ENCODE assay signal across 8 cellular contexts in the genomic region with DNA sequence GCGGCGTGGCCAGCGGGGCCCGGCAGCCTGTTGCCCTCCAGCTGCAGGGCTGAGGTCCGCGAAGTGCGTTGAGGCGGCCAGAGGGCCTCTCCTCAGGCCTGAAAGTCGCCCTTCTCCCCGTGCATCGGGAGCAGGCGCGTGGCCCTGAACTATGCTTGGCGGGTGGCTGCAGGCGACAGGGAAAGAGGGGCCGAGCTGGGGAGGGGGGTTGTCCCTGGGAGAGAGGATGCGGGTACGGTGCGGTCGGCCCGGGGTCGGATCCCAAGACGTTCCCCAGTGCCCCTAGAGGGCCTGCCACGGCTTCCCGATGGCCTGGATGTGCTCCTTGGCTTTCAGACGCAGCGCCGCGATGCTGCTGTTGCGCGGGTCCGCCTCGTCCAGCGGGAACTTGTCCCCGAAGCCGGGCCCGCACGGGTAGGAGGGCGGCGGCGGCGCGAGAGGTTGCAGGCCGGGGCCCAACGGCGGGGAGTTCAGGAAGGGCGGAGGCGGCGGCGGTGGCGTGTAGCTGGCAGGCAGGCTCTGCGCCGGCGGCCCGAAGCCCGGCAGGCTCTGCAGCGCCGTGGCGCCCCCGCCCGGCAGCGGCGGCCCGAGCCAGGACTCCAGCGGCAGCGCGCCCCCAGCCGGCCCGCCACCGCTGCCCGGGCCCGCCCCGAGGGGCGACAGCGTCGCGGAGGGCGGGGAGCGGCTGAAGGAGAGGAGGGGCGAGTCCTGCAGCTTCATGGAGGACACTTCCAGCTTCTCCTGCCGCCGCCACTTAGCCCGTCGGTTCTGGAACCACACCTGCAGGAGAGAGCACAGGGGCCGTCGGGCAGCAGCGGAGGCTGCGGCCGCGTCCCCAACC. TPM values are rescaled to one million over a fixed set of nuclear protein-coding genes. Genes with fewer than 3 reads are reported as not detected.
DNase-seq lines count a peak whose midpoint lies in the region; ATAC-seq, FAIRE-seq and TF ChIP-seq lines count a peak whose summit lies in the region.

No MANE protein-coding gene starts in this region.

- peak; percentile 12 for TF ChIP-seq CTCF in GM12865 (IDR thresholded peaks at IDR 0.05; ENCODE audit: insufficient read depth, low read depth, low read length, missing control alignments)
- peak in 2 of 6 experiments; percentile 3 to 35 for TF ChIP-seq CTCF in esophagus squamous epithelium (IDR thresholded peaks at IDR 0.05)

- ATAC-seq in HG03442 (IDR thresholded peaks at IDR 0.05; ENCODE audit: unreplicated experiment) (peak; percentile 45), GM19324 (IDR thresholded peaks at IDR 0.05; ENCODE audit: low FRiP score, unreplicated experiment) (no peak)

- FAIRE-seq in small intestine (lab: Jason Lieb, UNC): no peak

- H3K4me1 Mint-ChIP-seq in T-helper 2 cell treated with Interferon-gamma antibody and Interleukin-4, amounts not matched to agents 5 μg/mL and 100 μg/mL, for 36 hours (ENCODE audit: low read depth): peaks cover 31% of the 10 kb centered on the region

- no peaks in the 10 kb centered on the region for H3K4me1 ChIP-seq in small intestine (ENCODE audit: control insufficient read depth in 2 of 2, insufficient read depth in 1 of 2, low read depth in 1 of 2, low read length in 1 of 2)
- H3K4me1 ChIP-seq in esophagus squamous epithelium: peaks cover 31 to 75% (median 38%) of the 10 kb centered on the region in 3 donors

- H3K36me3 ChIP-seq in small intestine (ENCODE audit: control insufficient read depth in 2 of 2, insufficient read depth in 2 of 2, low read length in 2 of 2) (no peaks in the 10 kb centered on the region), esophagus squamous epithelium (no peaks in the 10 kb centered on the region)

- no peak overlapping the region for H3K27ac Mint-ChIP-seq in T-helper 2 cell treated with Interferon-gamma antibody and Interleukin-4, amounts not matched to agents 5 μg/mL and 100 μg/mL, for 36 hours

- H3K36me3 Mint-ChIP-seq in T-helper 2 cell treated with Interferon-gamma antibody and Interleukin-4, amounts not matched to agents 5 μg/mL and 100 μg/mL, for 36 hours (ENCODE audit: low read depth): no peaks in the 10 kb centered on the region

- H3K4me3 Mint-ChIP-seq in T-helper 2 cell treated with Interferon-gamma antibody and Interleukin-4, amounts not matched to agents 5 μg/mL and 100 μg/mL, for 36 hours: peak overlapping the region; percentile 76

- no peak overlapping the region for H3K27ac ChIP-seq in small intestine (ENCODE audit: low read depth in 1 of 2, low read length in 1 of 2)
- no peak overlapping the region for H3K27ac ChIP-seq in esophagus squamous epithelium

- H3K27me3 Mint-ChIP-seq in T-helper 2 cell treated with Interferon-gamma antibody and Interleukin-4, amounts not matched to agents 5 μg/mL and 100 μg/mL, for 36 hours (ENCODE audit: low read depth): peaks cover 83% of the 10 kb centered on the region

- 2 to 5% (median 3%) methylated on average over 36 to 90 of the region's 90 CpGs for WGBS in small intestine, 3 donors
- WGBS in esophagus squamous epithelium, 2 donors: 2 to 4% methylated on average over 7 to 11 of the region's 90 CpGs

- intact Hi-C loops in esophagus squamous epithelium (cut with DNase I): no loop called here

- H3K4me3 ChIP-seq in GM12865 (ENCODE audit: low read depth, low read length) (no peak overlapping the region), small intestine (ENCODE audit: low read depth in 1 of 2, low read length in 2 of 2) (peak overlapping the region in 1 of 2 donors; percentile 33), esophagus squamous epithelium (peak overlapping the region in 2 of 4 donors; percentile 27 to 55)

- TF ChIP-seq POLR2A in esophagus squamous epithelium (IDR thresholded peaks at IDR 0.05): no peak

- DNase-seq in GM12865 (ENCODE audit: low read depth) (peak; percentile 17), germinal center (ENCODE audit: low spot score) (peak; percentile 71), small intestine (peak; percentile 12), esophagus squamous epithelium (lab: John Stamatoyannopoulos, UW) (no peak), T-helper 9 cell (no peak)
- peak; percentile 62 for DNase-seq in T-helper 2 cell treated with Interferon-gamma antibody and Interleukin-4, amounts not matched to agents 5 μg/mL and 100 μg/mL, for 36 hours (ENCODE audit: low spot score)

- peaks cover 27 to 63% of the 10 kb centered on the region in 2 donors for H3K27me3 ChIP-seq in small intestine (ENCODE audit: control insufficient read depth in 2 of 2, insufficient read depth in 2 of 2, low read length in 2 of 2)
- H3K27me3 ChIP-seq in esophagus squamous epithelium: peaks cover 0 to 85% (median 55%) of the 10 kb centered on the region in 4 donors

- H3K9me3 Mint-ChIP-seq in T-helper 2 cell treated with Interferon-gamma antibody and Interleukin-4, amounts not matched to agents 5 μg/mL and 100 μg/mL, for 36 hours: no peaks in the 10 kb centered on the region

- H3K9me3 ChIP-seq in small intestine (ENCODE audit: control insufficient read depth, low read depth): no peaks in the 10 kb centered on the region
- H3K9me3 ChIP-seq in esophagus squamous epithelium: no peaks in the 10 kb centered on the region

RNA-seq across cellular contexts. Expression of a gene that starts 4.3 kb away (rescaled TPM):
- under 1 TPM in 1 of 3 donors, not detected in 2; 0.01 TPM for polyA plus RNA-seq in small intestine
- total RNA-seq in esophagus squamous epithelium: not detected

RNA-seq across cellular contexts. Expression of a gene that starts 49.0 kb away (rescaled TPM):
- under 1 TPM in 1 of 3 donors, not detected in 2; 0.18 TPM for polyA plus RNA-seq in small intestine
- total RNA-seq in esophagus squamous epithelium: not detected

RNA-seq across cellular contexts. Expression of a gene that starts 49.5 kb away (rescaled TPM):
- not detected for polyA plus RNA-seq in small intestine
- under 1 TPM in 1 of 4 donors, not detected in 3; 0.31 TPM for total RNA-seq in esophagus squamous epithelium

Comparison
In these comparisons a context has a peak if more than half of its experiments do, and no peak if none do; other contexts are left out.
1. DNase-seq: peak in GM12865 (single experiment), T-helper 2 cell treated with Interferon-gamma antibody and Interleukin-4, amounts not matched to agents 5 μg/mL and 100 μg/mL, for 36 hours (single experiment), germinal center (single experiment) and small intestine (single experiment); none in esophagus squamous epithelium (single experiment) and T-helper 9 cell (single experiment).